In genomic region chr19:53034054-53034453, GRCh38 we compare ENCODE assay signal across 37 cellular contexts. TPM values are rescaled to one million over a fixed set of nuclear protein-coding genes. Genes with fewer than 3 reads are reported as not detected.
"Had no signal": no experiment of that assay in that cellular context is flagged by ENCODE, and none has a peak within 500 bp of the region (broad histone marks: within the 10 kb centered on the region; RNA-seq: fewer than 3 reads in every experiment).

No MANE protein-coding gene starts in this region.

- H3K4me3 Mint-ChIP-seq: activated B cell treated with CpG ODN at 0.5 μM for 24 hours; activated CD4-positive, alpha-beta memory T cell treated with anti-CD3 and anti-CD28 coated beads for 36 hours; activated CD4-positive, alpha-beta memory T cell treated with anti-CD3 and anti-CD28 coated beads, Interleukin-2, amount 10 ng/mL, durations not matched to agents 7 days and 5 days; activated CD4-positive, alpha-beta T cell treated with anti-CD3 and anti-CD28 coated beads for 36 hours; activated CD4-positive, alpha-beta T cell treated with anti-CD3 and anti-CD28 coated beads, Interleukin-2, amount 10 ng/mL, durations not matched to agents 24 days and 14 days; activated CD4-positive, alpha-beta T cell treated with anti-CD3 and anti-CD28 coated beads, Interleukin-2, amount 10 ng/mL, durations not matched to agents 7 days and 5 days; activated CD8-positive, alpha-beta memory T cell treated with anti-CD3 and anti-CD28 coated beads, Interleukin-2, amount 10 ng/mL, durations not matched to agents 7 days and 5 days; activated CD8-positive, alpha-beta T cell treated with anti-CD3 and anti-CD28 coated beads for 36 hours; activated CD8-positive, alpha-beta T cell treated with anti-CD3 and anti-CD28 coated beads, Interleukin-2, amount 10 ng/mL, durations not matched to agents 7 days and 5 days; T-cell; T-helper 1 cell treated with Interleukin-12 subunit alpha and Interleukin-12 subunit beta and Interleukin-4 antibody, amounts not matched to agents 30 μg/mL and 1 μg/mL, for 36 hours; T-helper 17 cell; T-helper 2 cell treated with Interferon-gamma antibody and Interleukin-4, amounts not matched to agents 5 μg/mL and 100 μg/mL, for 36 hours; WTC11 had no signal

- H3K36me3 ChIP-seq: WERI-Rb-1 had no signal

- FAIRE-seq: TTC549 had no signal

- ATAC-seq: activated CD4-positive, alpha-beta T cell treated with anti-CD3 and anti-CD28 coated beads for 36 hours; activated CD4-positive, CD25-positive, alpha-beta regulatory T cell treated with anti-CD3 and anti-CD28 coated beads, Interleukin-2, amount 50 U/mL, for 24 hours; activated CD8-positive, alpha-beta memory T cell treated with anti-CD3 and anti-CD28 coated beads, Interleukin-2, amount 10 ng/mL, durations not matched to agents 7 days and 5 days; activated CD8-positive, alpha-beta T cell treated with anti-CD3 and anti-CD28 coated beads for 36 hours; activated CD8-positive, alpha-beta T cell treated with anti-CD3 and anti-CD28 coated beads, Interleukin-2, amount 10 ng/mL, durations not matched to agents 7 days and 5 days; T-cell; T-helper 17 cell; WTC11 had no signal

- DNase-seq: activated B cell treated with CpG ODN at 0.5 μM for 24 hours; activated CD4-positive, alpha-beta memory T cell treated with anti-CD3 and anti-CD28 coated beads for 36 hours; activated CD4-positive, alpha-beta memory T cell treated with anti-CD3 and anti-CD28 coated beads, Interleukin-2, amount 10 ng/mL, durations not matched to agents 7 days and 5 days; activated CD4-positive, alpha-beta T cell treated with anti-CD3 and anti-CD28 coated beads for 1 hour; activated CD4-positive, alpha-beta T cell treated with anti-CD3 and anti-CD28 coated beads for 36 hours; activated CD4-positive, alpha-beta T cell treated with anti-CD3 and anti-CD28 coated beads for 4 hours; activated CD4-positive, alpha-beta T cell treated with anti-CD3 and anti-CD28 coated beads for 48 hours; activated CD4-positive, alpha-beta T cell treated with anti-CD3 and anti-CD28 coated beads, Interleukin-2, amount 10 ng/mL, durations not matched to agents 24 days and 14 days; activated CD4-positive, alpha-beta T cell treated with anti-CD3 and anti-CD28 coated beads, Interleukin-2, amount 10 ng/mL, durations not matched to agents 7 days and 5 days; activated CD4-positive, alpha-beta T cell treated with anti-CD3 and anti-CD28 coated beads, Interleukin-2, amount 50 U/mL, for 1 hour; activated CD4-positive, alpha-beta T cell treated with anti-CD3 and anti-CD28 coated beads, Interleukin-2, amount 50 U/mL, for 4 hours; activated CD4-positive, alpha-beta T cell treated with anti-CD3 and anti-CD28 coated beads, Interleukin-2, amount 50 U/mL, for 48 hours; activated CD4-positive, CD25-positive, alpha-beta regulatory T cell; activated CD4-positive, CD25-positive, alpha-beta regulatory T cell treated with anti-CD3 and anti-CD28 coated beads, Interleukin-2, amount 50 U/mL, for 72 hours; activated CD8-positive, alpha-beta memory T cell treated with anti-CD3 and anti-CD28 coated beads for 24 hours; activated CD8-positive, alpha-beta memory T cell treated with anti-CD3 and anti-CD28 coated beads, Interleukin-2, amount 10 ng/mL, durations not matched to agents 7 days and 5 days; activated CD8-positive, alpha-beta memory T cell treated with anti-CD3 and anti-CD28 coated beads, Interleukin-2, amount 50 U/mL, for 4 hours; activated CD8-positive, alpha-beta memory T cell treated with anti-CD3 and anti-CD28 coated beads, Interleukin-2, amount 50 U/mL, for 48 hours; activated CD8-positive, alpha-beta T cell treated with anti-CD3 and anti-CD28 coated beads for 36 hours; activated CD8-positive, alpha-beta T cell treated with anti-CD3 and anti-CD28 coated beads, Interleukin-2, amount 10 ng/mL, durations not matched to agents 7 days and 5 days; activated T-cell treated with anti-CD3 and anti-CD28 coated beads for 4 hours; T-cell; T-helper 1 cell; T-helper 17 cell; T-helper 2 cell; T-helper 9 cell; T1000; WERI-Rb-1 had no signal

- H3K27ac Mint-ChIP-seq: activated B cell treated with CpG ODN at 0.5 μM for 24 hours; activated CD4-positive, alpha-beta memory T cell treated with anti-CD3 and anti-CD28 coated beads for 36 hours; activated CD4-positive, alpha-beta memory T cell treated with anti-CD3 and anti-CD28 coated beads, Interleukin-2, amount 10 ng/mL, durations not matched to agents 7 days and 5 days; activated CD4-positive, alpha-beta T cell treated with anti-CD3 and anti-CD28 coated beads for 36 hours; activated CD4-positive, alpha-beta T cell treated with anti-CD3 and anti-CD28 coated beads, Interleukin-2, amount 10 ng/mL, durations not matched to agents 24 days and 14 days; activated CD4-positive, alpha-beta T cell treated with anti-CD3 and anti-CD28 coated beads, Interleukin-2, amount 10 ng/mL, durations not matched to agents 7 days and 5 days; activated CD8-positive, alpha-beta memory T cell treated with anti-CD3 and anti-CD28 coated beads, Interleukin-2, amount 10 ng/mL, durations not matched to agents 7 days and 5 days; activated CD8-positive, alpha-beta T cell treated with anti-CD3 and anti-CD28 coated beads for 36 hours; activated CD8-positive, alpha-beta T cell treated with anti-CD3 and anti-CD28 coated beads, Interleukin-2, amount 10 ng/mL, durations not matched to agents 7 days and 5 days; T-cell; T-helper 1 cell treated with Interleukin-12 subunit alpha and Interleukin-12 subunit beta and Interleukin-4 antibody, amounts not matched to agents 30 μg/mL and 1 μg/mL, for 36 hours; T-helper 17 cell; T-helper 2 cell treated with Interferon-gamma antibody and Interleukin-4, amounts not matched to agents 5 μg/mL and 100 μg/mL, for 36 hours; WTC11 had no signal

- H3K9me3 Mint-ChIP-seq: WTC11 had no signal

- H3K36me3 Mint-ChIP-seq: WTC11 had no signal

- H3K4me1 Mint-ChIP-seq: activated CD4-positive, alpha-beta memory T cell treated with anti-CD3 and anti-CD28 coated beads, Interleukin-2, amount 10 ng/mL, durations not matched to agents 7 days and 5 days; activated CD4-positive, alpha-beta T cell treated with anti-CD3 and anti-CD28 coated beads, Interleukin-2, amount 10 ng/mL, durations not matched to agents 24 days and 14 days; activated CD8-positive, alpha-beta memory T cell treated with anti-CD3 and anti-CD28 coated beads, Interleukin-2, amount 10 ng/mL, durations not matched to agents 7 days and 5 days; T-helper 17 cell had no signal

- H3K27me3 Mint-ChIP-seq: activated CD4-positive, alpha-beta memory T cell treated with anti-CD3 and anti-CD28 coated beads, Interleukin-2, amount 10 ng/mL, durations not matched to agents 7 days and 5 days; activated CD4-positive, alpha-beta T cell treated with anti-CD3 and anti-CD28 coated beads, Interleukin-2, amount 10 ng/mL, durations not matched to agents 24 days and 14 days; activated CD4-positive, alpha-beta T cell treated with anti-CD3 and anti-CD28 coated beads, Interleukin-2, amount 10 ng/mL, durations not matched to agents 7 days and 5 days; activated CD8-positive, alpha-beta memory T cell treated with anti-CD3 and anti-CD28 coated beads, Interleukin-2, amount 10 ng/mL, durations not matched to agents 7 days and 5 days; T-helper 17 cell had no signal

- H3K27ac ChIP-seq: VCaP, WERI-Rb-1 had no signal

RNA-seq across cellular contexts. Expression of gene ERVV-2, which starts 10.5 kb away (rescaled TPM):
- total RNA-seq: activated B cell treated with CpG ODN at 0.5 μM for 24 hours; activated CD4-positive, alpha-beta memory T cell treated with anti-CD3 and anti-CD28 coated beads for 36 hours; activated CD4-positive, alpha-beta memory T cell treated with anti-CD3 and anti-CD28 coated beads, Interleukin-2, amount 10 ng/mL, durations not matched to agents 7 days and 5 days; activated CD4-positive, alpha-beta T cell treated with anti-CD3 and anti-CD28 coated beads for 36 hours; activated CD4-positive, alpha-beta T cell treated with anti-CD3 and anti-CD28 coated beads, Interleukin-2, amount 10 ng/mL, durations not matched to agents 24 days and 14 days; activated CD4-positive, alpha-beta T cell treated with anti-CD3 and anti-CD28 coated beads, Interleukin-2, amount 10 ng/mL, durations not matched to agents 7 days and 5 days; activated CD8-positive, alpha-beta memory T cell treated with anti-CD3 and anti-CD28 coated beads for 36 hours; activated CD8-positive, alpha-beta memory T cell treated with anti-CD3 and anti-CD28 coated beads, Interleukin-2, amount 10 ng/mL, durations not matched to agents 7 days and 5 days; activated CD8-positive, alpha-beta T cell treated with anti-CD3 and anti-CD28 coated beads for 36 hours; activated CD8-positive, alpha-beta T cell treated with anti-CD3 and anti-CD28 coated beads, Interleukin-2, amount 10 ng/mL, durations not matched to agents 7 days and 5 days; T-cell; T-helper 1 cell treated with Interleukin-12 subunit alpha and Interleukin-12 subunit beta and Interleukin-4 antibody, amounts not matched to agents 30 ng/mL and 1 ng/mL, for 36 hours; T-helper 17 cell; T-helper 2 cell treated with Interferon-gamma antibody and Interleukin-4, amounts not matched to agents 100 ng/mL and 5 ng/mL, for 36 hours had no signal

RNA-seq across cellular contexts. Expression of gene ERVV-1, which starts 20.3 kb away (rescaled TPM):
- total RNA-seq: activated CD4-positive, alpha-beta memory T cell treated with anti-CD3 and anti-CD28 coated beads for 36 hours; activated CD4-positive, alpha-beta memory T cell treated with anti-CD3 and anti-CD28 coated beads, Interleukin-2, amount 10 ng/mL, durations not matched to agents 7 days and 5 days; activated CD4-positive, alpha-beta T cell treated with anti-CD3 and anti-CD28 coated beads, Interleukin-2, amount 10 ng/mL, durations not matched to agents 24 days and 14 days; activated CD4-positive, alpha-beta T cell treated with anti-CD3 and anti-CD28 coated beads, Interleukin-2, amount 10 ng/mL, durations not matched to agents 7 days and 5 days; activated CD8-positive, alpha-beta memory T cell treated with anti-CD3 and anti-CD28 coated beads for 36 hours; activated CD8-positive, alpha-beta memory T cell treated with anti-CD3 and anti-CD28 coated beads, Interleukin-2, amount 10 ng/mL, durations not matched to agents 7 days and 5 days; activated CD8-positive, alpha-beta T cell treated with anti-CD3 and anti-CD28 coated beads for 36 hours; activated CD8-positive, alpha-beta T cell treated with anti-CD3 and anti-CD28 coated beads, Interleukin-2, amount 10 ng/mL, durations not matched to agents 7 days and 5 days; T-cell; T-helper 1 cell treated with Interleukin-12 subunit alpha and Interleukin-12 subunit beta and Interleukin-4 antibody, amounts not matched to agents 30 ng/mL and 1 ng/mL, for 36 hours; T-helper 17 cell; T-helper 2 cell treated with Interferon-gamma antibody and Interleukin-4, amounts not matched to agents 100 ng/mL and 5 ng/mL, for 36 hours; WTC11 had no signal
